1 cellular context compared by ENCODE assay signal in the genomic region with DNA sequence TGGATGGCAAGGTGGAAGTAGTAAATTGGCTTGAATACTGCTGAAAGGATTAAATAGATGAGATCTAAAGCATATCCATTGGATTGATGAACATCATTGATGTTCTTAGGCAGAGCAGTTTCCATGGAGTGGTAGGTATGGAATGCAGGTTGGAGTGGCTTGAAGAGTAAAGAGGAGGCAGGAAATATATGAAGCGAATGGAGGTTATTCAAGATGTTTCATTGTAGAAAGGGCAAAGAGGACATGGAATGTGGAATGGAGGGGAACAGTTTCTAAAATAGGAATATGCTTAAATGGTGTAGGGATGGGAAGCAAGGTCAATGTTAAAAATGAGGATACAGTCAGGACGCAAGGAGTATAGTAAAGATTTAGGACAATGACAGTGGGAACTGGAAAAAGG.
TF ChIP-seq lines count a peak whose summit lies in the region.

No MANE protein-coding gene starts in this region.

TF ChIP-seq in A549, 52 proteins besides CTCF, POLR2A, EP300 and RAD21 (continued from another document):
- TF ChIP-seq, protein P1, sequence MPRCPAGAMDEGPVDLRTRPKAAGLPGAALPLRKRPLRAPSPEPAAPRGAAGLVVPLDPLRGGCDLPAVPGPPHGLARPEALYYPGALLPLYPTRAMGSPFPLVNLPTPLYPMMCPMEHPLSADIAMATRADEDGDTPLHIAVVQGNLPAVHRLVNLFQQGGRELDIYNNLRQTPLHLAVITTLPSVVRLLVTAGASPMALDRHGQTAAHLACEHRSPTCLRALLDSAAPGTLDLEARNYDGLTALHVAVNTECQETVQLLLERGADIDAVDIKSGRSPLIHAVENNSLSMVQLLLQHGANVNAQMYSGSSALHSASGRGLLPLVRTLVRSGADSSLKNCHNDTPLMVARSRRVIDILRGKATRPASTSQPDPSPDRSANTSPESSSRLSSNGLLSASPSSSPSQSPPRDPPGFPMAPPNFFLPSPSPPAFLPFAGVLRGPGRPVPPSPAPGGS (IDR thresholded peaks at IDR 0.05): no peak
- no peak for TF ChIP-seq RFX5 (IDR thresholded peaks at IDR 0.05)
